Comparison of ENCODE assay signal across 1 cellular context in genomic region chr10:119178371-119179119, GRCh38.
TF ChIP-seq lines count a peak whose summit lies in the region.

Gene PRDX3 (minus strand): TSS chr10:119178812. CDS start chr10:119178790, 22 bp downstream.

TF ChIP-seq in K562, 482 proteins besides CTCF, POLR2A, EP300 and RAD21 (continued from another document and continues in another):
- TF ChIP-seq, protein P1, sequence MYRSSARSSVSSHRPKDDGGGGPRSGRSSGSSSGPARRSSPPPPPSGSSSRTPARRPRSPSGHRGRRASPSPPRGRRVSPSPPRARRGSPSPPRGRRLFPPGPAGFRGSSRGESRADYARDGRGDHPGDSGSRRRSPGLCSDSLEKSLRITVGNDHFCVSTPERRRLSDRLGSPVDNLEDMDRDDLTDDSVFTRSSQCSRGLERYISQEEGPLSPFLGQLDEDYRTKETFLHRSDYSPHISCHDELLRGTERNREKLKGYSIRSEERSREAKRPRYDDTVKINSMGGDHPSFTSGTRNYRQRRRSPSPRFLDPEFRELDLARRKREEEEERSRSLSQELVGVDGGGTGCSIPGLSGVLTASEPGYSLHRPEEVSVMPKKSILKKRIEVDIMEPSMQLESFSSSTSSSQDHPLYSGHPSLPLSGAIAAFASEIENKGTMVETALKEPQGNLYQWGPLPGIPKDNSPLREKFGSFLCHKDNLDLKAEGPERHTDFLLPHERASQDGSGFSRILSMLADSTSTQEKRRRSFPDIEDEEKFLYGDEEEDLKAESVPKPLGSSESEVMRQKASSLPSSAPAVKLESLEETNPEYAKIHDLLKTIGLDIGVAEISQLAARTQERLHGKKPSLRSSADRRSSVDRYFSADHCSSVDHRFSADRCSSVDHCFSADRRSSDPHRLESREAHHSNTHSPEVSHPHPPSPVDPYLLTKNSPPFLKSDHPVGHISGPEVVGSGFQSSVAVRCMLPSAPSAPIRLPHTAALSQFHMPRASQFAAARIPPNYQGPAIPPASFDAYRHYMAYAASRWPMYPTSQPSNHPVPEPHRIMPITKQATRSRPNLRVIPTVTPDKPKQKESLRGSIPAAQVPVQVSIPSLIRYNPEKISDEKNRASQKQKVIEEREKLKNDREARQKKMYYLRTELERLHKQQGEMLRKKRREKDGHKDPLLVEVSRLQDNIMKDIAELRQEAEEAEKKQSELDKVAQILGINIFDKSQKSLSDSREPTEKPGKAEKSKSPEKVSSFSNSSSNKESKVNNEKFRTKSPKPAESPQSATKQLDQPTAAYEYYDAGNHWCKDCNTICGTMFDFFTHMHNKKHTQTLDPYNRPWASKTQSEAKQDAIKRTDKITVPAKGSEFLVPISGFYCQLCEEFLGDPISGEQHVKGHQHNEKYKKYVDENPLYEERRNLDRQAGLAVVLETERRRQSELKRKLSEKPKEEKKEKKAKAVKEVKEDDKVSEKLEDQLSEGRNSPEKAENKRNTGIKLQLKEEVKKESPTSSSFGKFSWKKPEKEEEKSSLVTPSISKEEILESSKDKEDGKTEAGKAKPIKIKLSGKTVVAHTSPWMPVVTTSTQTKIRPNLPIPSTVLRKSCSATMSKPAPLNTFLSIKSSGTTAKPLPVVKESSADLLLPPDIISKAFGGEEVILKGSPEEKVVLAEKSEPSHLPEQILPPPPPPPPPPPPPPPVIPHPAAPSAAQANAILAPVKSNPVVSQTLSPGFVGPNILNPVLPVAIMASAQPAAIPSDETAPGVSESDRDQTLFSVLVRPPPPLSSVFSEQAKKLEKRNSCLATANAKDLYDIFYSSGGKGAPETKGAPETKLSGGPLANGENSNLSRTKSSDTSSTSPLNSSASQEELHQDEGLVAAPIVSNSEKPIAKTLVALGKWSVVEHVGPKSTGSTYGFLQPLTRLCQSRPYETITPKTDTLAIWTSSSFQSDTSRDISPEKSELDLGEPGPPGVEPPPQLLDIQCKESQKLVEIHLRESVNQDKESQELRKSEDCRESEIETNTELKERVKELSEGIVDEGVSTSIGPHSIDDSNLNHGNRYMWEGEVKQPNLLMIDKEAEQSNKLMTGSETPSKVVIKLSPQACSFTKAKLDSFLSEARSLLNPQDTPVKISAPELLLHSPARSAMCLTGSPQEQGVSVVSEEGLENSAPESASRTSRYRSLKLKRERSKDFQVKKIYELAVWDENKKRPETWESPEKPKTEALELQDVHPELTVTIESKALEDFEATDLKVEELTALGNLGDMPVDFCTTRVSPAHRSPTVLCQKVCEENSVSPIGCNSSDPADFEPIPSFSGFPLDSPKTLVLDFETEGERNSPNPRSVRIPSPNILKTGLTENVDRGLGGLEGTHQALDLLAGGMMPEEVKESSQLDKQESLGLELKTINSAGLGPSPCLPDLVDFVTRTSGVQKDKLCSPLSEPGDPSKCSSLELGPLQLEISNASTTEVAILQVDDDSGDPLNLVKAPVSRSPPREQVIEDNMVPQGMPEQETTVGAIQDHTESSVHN (IDR thresholded peaks at IDR 0.05; ENCODE audit: borderline replicate concordance in 1 of 2, low read depth in 1 of 2): no peak
- TF ChIP-seq, protein P2, sequence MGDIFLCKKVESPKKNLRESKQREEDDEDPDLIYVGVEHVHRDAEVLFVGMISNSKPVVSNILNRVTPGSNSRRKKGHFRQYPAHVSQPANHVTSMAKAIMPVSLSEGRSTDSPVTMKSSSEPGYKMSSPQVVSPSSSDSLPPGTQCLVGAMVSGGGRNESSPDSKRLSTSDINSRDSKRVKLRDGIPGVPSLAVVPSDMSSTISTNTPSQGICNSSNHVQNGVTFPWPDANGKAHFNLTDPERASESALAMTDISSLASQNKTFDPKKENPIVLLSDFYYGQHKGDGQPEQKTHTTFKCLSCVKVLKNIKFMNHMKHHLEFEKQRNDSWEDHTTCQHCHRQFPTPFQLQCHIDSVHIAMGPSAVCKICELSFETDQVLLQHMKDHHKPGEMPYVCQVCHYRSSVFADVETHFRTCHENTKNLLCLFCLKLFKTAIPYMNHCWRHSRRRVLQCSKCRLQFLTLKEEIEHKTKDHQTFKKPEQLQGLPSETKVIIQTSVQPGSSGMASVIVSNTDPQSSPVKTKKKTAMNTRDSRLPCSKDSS (IDR thresholded peaks at IDR 0.05; ENCODE audit: low read depth, partially characterized antibody): no peak
- TF ChIP-seq XRCC5 (IDR thresholded peaks at IDR 0.05; ENCODE audit: low read depth, low read length) (no peak), ZHX1 (conservative IDR thresholded peaks at IDR 0.05; ENCODE audit: low read length) (no peak), ZKSCAN8 (CRISPR knock-in tag; IDR thresholded peaks at IDR 0.05) (no peak), ZNF639 (CRISPR knock-in tag; conservative IDR thresholded peaks at IDR 0.05 in 1 of 2, IDR thresholded peaks at IDR 0.05 in 1 of 2) (0 out of 4 replicates have a peak, but pooled peaks of 1 of the 2 experiments have one; percentile 35), ZBTB17 (CRISPR knock-in tag; IDR thresholded peaks at IDR 0.05) (no peak), ZNF232 (CRISPR knock-in tag; IDR thresholded peaks at IDR 0.05) (no peak), SIN3A (IDR thresholded peaks at IDR 0.05; ENCODE audit: borderline replicate concordance in 2 of 2, control insufficient read depth in 1 of 2, low read depth in 2 of 2, low read length in 2 of 2) (0 out of 4 replicates have a peak, but pooled peaks have one; percentile 37 to 38), CCNT2 (IDR thresholded peaks at IDR 0.05; ENCODE audit: borderline replicate concordance, extremely low read depth, insufficient read length, low read depth, low read length) (no peak), POLR2B (IDR thresholded peaks at IDR 0.05; ENCODE audit: low read depth, partially characterized antibody) (peak; percentile 94), MTF1 (CRISPR knock-in tag; IDR thresholded peaks at IDR 0.05; ENCODE audit: borderline replicate concordance) (no peak), L3MBTL2 (IDR thresholded peaks at IDR 0.05) (0 out of 2 replicates have a peak, but pooled peaks have one; percentile 36), NR2C2 (CRISPR knock-in tag; IDR thresholded peaks at IDR 0.05) (no peak), NR2C2 (tag; IDR thresholded peaks at IDR 0.05) (peak; percentile 24; the same call in 1 of the 2 replicates), SRSF3 (IDR thresholded peaks at IDR 0.05; ENCODE audit: insufficient read depth, low read length) (no peak), YY1 (IDR thresholded peaks at IDR 0.05; ENCODE audit: borderline replicate concordance in 1 of 3, control insufficient read depth in 1 of 3, extremely low read depth in 1 of 3, insufficient read depth in 3 of 3, insufficient read length in 1 of 3, insufficient replicate concordance in 2 of 3, low read depth in 1 of 3, low read length in 2 of 3) (peak; percentile 71 to 97 (median 95)), HIVEP1 (CRISPR knock-in tag; IDR thresholded peaks at IDR 0.05) (no peak), ZNF79 (CRISPR knock-in tag; IDR thresholded peaks at IDR 0.05; ENCODE audit: low read depth) (no peak), HDAC8 (tag; IDR thresholded peaks at IDR 0.05) (no peak), EHMT2 (IDR thresholded peaks at IDR 0.05) (no peak), PML (IDR thresholded peaks at IDR 0.05; ENCODE audit: low read length) (peak; percentile 64), ZNF644 (tag; IDR thresholded peaks at IDR 0.05; ENCODE audit: low read depth) (no peak), MAFG (tag; conservative IDR thresholded peaks at IDR 0.05) (no peak), TAF9B (IDR thresholded peaks at IDR 0.05; ENCODE audit: partially characterized antibody) (peak; percentile 87), ZNF764 (CRISPR knock-in tag; IDR thresholded peaks at IDR 0.05; ENCODE audit: low read depth) (no peak)
- TF ChIP-seq, protein P3, sequence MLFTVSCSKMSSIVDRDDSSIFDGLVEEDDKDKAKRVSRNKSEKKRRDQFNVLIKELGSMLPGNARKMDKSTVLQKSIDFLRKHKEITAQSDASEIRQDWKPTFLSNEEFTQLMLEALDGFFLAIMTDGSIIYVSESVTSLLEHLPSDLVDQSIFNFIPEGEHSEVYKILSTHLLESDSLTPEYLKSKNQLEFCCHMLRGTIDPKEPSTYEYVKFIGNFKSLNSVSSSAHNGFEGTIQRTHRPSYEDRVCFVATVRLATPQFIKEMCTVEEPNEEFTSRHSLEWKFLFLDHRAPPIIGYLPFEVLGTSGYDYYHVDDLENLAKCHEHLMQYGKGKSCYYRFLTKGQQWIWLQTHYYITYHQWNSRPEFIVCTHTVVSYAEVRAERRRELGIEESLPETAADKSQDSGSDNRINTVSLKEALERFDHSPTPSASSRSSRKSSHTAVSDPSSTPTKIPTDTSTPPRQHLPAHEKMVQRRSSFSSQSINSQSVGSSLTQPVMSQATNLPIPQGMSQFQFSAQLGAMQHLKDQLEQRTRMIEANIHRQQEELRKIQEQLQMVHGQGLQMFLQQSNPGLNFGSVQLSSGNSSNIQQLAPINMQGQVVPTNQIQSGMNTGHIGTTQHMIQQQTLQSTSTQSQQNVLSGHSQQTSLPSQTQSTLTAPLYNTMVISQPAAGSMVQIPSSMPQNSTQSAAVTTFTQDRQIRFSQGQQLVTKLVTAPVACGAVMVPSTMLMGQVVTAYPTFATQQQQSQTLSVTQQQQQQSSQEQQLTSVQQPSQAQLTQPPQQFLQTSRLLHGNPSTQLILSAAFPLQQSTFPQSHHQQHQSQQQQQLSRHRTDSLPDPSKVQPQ (CRISPR knock-in tag; IDR thresholded peaks at IDR 0.05; ENCODE audit: borderline replicate concordance): no peak
- TF ChIP-seq, protein P4, sequence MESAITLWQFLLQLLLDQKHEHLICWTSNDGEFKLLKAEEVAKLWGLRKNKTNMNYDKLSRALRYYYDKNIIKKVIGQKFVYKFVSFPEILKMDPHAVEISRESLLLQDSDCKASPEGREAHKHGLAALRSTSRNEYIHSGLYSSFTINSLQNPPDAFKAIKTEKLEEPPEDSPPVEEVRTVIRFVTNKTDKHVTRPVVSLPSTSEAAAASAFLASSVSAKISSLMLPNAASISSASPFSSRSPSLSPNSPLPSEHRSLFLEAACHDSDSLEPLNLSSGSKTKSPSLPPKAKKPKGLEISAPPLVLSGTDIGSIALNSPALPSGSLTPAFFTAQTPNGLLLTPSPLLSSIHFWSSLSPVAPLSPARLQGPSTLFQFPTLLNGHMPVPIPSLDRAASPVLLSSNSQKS (CRISPR knock-in tag; IDR thresholded peaks at IDR 0.05): no peak
- TF ChIP-seq, protein P5, sequence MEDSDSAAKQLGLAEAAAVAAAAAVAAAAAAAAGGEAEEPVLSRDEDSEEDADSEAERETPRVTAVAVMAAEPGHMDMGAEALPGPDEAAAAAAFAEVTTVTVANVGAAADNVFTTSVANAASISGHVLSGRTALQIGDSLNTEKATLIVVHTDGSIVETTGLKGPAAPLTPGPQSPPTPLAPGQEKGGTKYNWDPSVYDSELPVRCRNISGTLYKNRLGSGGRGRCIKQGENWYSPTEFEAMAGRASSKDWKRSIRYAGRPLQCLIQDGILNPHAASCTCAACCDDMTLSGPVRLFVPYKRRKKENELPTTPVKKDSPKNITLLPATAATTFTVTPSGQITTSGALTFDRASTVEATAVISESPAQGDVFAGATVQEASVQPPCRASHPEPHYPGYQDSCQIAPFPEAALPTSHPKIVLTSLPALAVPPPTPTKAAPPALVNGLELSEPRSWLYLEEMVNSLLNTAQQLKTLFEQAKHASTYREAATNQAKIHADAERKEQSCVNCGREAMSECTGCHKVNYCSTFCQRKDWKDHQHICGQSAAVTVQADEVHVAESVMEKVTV (CRISPR knock-in tag; IDR thresholded peaks at IDR 0.05): no peak
- TF ChIP-seq, protein P6, sequence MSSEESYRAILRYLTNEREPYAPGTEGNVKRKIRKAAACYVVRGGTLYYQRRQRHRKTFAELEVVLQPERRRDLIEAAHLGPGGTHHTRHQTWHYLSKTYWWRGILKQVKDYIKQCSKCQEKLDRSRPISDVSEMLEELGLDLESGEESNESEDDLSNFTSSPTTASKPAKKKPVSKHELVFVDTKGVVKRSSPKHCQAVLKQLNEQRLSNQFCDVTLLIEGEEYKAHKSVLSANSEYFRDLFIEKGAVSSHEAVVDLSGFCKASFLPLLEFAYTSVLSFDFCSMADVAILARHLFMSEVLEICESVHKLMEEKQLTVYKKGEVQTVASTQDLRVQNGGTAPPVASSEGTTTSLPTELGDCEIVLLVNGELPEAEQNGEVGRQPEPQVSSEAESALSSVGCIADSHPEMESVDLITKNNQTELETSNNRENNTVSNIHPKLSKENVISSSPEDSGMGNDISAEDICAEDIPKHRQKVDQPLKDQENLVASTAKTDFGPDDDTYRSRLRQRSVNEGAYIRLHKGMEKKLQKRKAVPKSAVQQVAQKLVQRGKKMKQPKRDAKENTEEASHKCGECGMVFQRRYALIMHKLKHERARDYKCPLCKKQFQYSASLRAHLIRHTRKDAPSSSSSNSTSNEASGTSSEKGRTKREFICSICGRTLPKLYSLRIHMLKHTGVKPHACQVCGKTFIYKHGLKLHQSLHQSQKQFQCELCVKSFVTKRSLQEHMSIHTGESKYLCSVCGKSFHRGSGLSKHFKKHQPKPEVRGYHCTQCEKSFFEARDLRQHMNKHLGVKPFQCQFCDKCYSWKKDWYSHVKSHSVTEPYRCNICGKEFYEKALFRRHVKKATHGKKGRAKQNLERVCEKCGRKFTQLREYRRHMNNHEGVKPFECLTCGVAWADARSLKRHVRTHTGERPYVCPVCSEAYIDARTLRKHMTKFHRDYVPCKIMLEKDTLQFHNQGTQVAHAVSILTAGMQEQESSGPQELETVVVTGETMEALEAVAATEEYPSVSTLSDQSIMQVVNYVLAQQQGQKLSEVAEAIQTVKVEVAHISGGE (CRISPR knock-in tag; IDR thresholded peaks at IDR 0.05): peak in 2 of 3 experiments; percentile 90 to 96; a peak in 3 of 6 replicates
